In genomic region chr2:241842620-241843211, GRCh38 we compare ENCODE assay signal across 8 cellular contexts. TPM values are rescaled to one million over a fixed set of nuclear protein-coding genes. Genes with fewer than 3 reads are reported as not detected.
DNase-seq lines count a peak whose midpoint lies in the region; ATAC-seq and TF ChIP-seq lines count a peak whose summit lies in the region.

No MANE protein-coding gene starts in this region.

- no peak for TF ChIP-seq POLR2A in IMR-90 (IDR thresholded peaks at IDR 0.05; ENCODE audit: low read depth, low read length)
- TF ChIP-seq POLR2A in transverse colon (IDR thresholded peaks at IDR 0.05) = peak; percentile 40

- TF ChIP-seq RAD21 in IMR-90 (IDR thresholded peaks at IDR 0.05; ENCODE audit: low read length) = no peak

- H2BK5ac ChIP-seq in IMR-90 (ENCODE audit: low read depth, low read length, poor library complexity, severe bottlenecking) = no peak overlapping the region

- no peak overlapping the region for H3K4me2 ChIP-seq in IMR-90 (ENCODE audit: low read depth, low read length)

- no peak overlapping the region for H3K56ac ChIP-seq in IMR-90 (ENCODE audit: extremely low read depth, insufficient read depth, low read length)

- peak overlapping the region; percentile 77 for H3K27ac Mint-ChIP-seq in memory B cell

- CTCF ChIA-PET in IMR-90 (lab: Yijun Ruan, JAX) = no interaction called here
- CTCF ChIA-PET in HEK293T (lab: Yijun Ruan, JAX) = no interaction called here

- no peak for ATAC-seq in IMR-90 (ENCODE audit: low read depth)
- ATAC-seq in memory B cell (ENCODE audit: low read depth) = peak; percentile 50
- no peak for ATAC-seq in HG02763 (IDR thresholded peaks at IDR 0.05; ENCODE audit: unreplicated experiment)

- dilution Hi-C loops in IMR-90 (cut with HindIII; ENCODE audit: low sequenced_read_pairs, unreplicated experiment) = no loop called here

- no peak overlapping the region for H3K4ac ChIP-seq in IMR-90 (ENCODE audit: low read depth, low read length)

- no peak overlapping the region for H2AFZ ChIP-seq in IMR-90 (replicated peaks; ENCODE audit: low read length, poor library complexity)

- peaks cover 20% of the 10 kb centered on the region for H3K4me1 Mint-ChIP-seq in memory B cell

- TF ChIP-seq EP300 in transverse colon (IDR thresholded peaks at IDR 0.05; ENCODE audit: low read depth) = peak; percentile 53

- H3K36me3 Mint-ChIP-seq in memory B cell = no peaks in the 10 kb centered on the region

- in situ Hi-C loops in IMR-90 (cut with MboI; ENCODE audit: low sequenced_read_pairs) = no loop called here
- in situ Hi-C loops in transverse colon (cut with MboI; ENCODE audit: low pct_ligation_motif_present in 1 of 4, low pct_unique_long_range_greater_than_20kb in 1 of 4, low sequenced_read_pairs in 3 of 4) = no loop called here

- no peaks in the 10 kb centered on the region for H3K9me1 ChIP-seq in IMR-90 (ENCODE audit: insufficient read depth, low read length)

- intact Hi-C loops in IMR-90 (cut with micrococcal nuclease) = no loop called here
- intact Hi-C loops in transverse colon (cut with DNase I; ENCODE audit: low total_unique reads) = no loop called here

- H3K4me3 Mint-ChIP-seq in memory B cell = peak overlapping the region; percentile 80

- no peak for TF ChIP-seq CTCF in GM12875 (IDR thresholded peaks at IDR 0.05; ENCODE audit: borderline replicate concordance, insufficient read depth, low read depth, low read length)
- no peak for TF ChIP-seq CTCF in IMR-90 (conservative IDR thresholded peaks at IDR 0.05; ENCODE audit: low read depth, low read length)
- TF ChIP-seq CTCF in transverse colon (IDR thresholded peaks at IDR 0.05) = no peak

- DNase-seq in IMR-90 (no peak), activated gamma-delta T cell treated with Interleukin-2 at 50 U/mL for 16 hours (peak; percentile 48), memory B cell (ENCODE audit: low spot score in 2 of 2) (peak in 1 of 2 donors; percentile 46), transverse colon (peak; percentile 65), globus pallidus (ENCODE audit: low spot score) (no peak), HEK293T (ENCODE audit: extremely low spot score) (no peak)

- no peak overlapping the region for H3K23ac ChIP-seq in IMR-90 (ENCODE audit: low read depth, low read length)

- H3K4me3 ChIP-seq in GM12875 (ENCODE audit: low read depth, low read length) = peak overlapping the region; percentile 42
- H3K4me3 ChIP-seq in IMR-90 (ENCODE audit: insufficient read depth, low read depth, low read length) = no peak overlapping the region
- H3K4me3 ChIP-seq in transverse colon = peak overlapping the region in 2 of 4 donors; percentile 5 to 48

- H3K4me1 ChIP-seq in IMR-90 (ENCODE audit: control insufficient read depth, insufficient read depth, low read length) (no peaks in the 10 kb centered on the region), transverse colon (peaks cover 0 to 20% (median 13%) of the 10 kb centered on the region in 4 donors)

- H2BK15ac ChIP-seq in IMR-90 (ENCODE audit: low read depth, low read length) = no peak overlapping the region

- H2BK20ac ChIP-seq in IMR-90 (ENCODE audit: low read depth, low read length) = no peak overlapping the region

- WGBS in IMR-90 (ENCODE audit: extremely low coverage in 2 of 2, insufficient read length in 1 of 2), 2 experiments = 78% methylated on average over 7 of the region's 29 CpGs; no CpG with 5 or more reads in 1 of the 2 experiments
- WGBS in transverse colon (ENCODE audit: low coverage in 1 of 2), 2 donors = 53 to 81% methylated on average over 7 to 29 of the region's 29 CpGs

- peaks cover 17% of the 10 kb centered on the region for H3K27me3 ChIP-seq in IMR-90 (ENCODE audit: control insufficient read depth, insufficient read depth, low read length)
- peaks cover 11% of the 10 kb centered on the region for H3K27me3 ChIP-seq in transverse colon

- no peak overlapping the region for H3K27ac ChIP-seq in IMR-90 (ENCODE audit: insufficient read depth, low read length)
- H3K27ac ChIP-seq in transverse colon = peak overlapping the region; percentile 18 to 76 (median 54)

- H2BK120ac ChIP-seq in IMR-90 (ENCODE audit: low read depth, low read length) = no peak overlapping the region

- H3K14ac ChIP-seq in IMR-90 (replicated peaks; ENCODE audit: low read depth, low read length) = no peak overlapping the region

- H4K8ac ChIP-seq in IMR-90 (ENCODE audit: low read depth in 2 of 2, low read length in 2 of 2) = no peak overlapping the region

- H2AK5ac ChIP-seq in IMR-90 (ENCODE audit: low read depth, low read length) = no peak overlapping the region

- peak overlapping the region; percentile 55 for H2AK9ac ChIP-seq in IMR-90 (replicated peaks; ENCODE audit: low read depth, low read length, poor library complexity)

- H3K18ac ChIP-seq in IMR-90 (ENCODE audit: low read depth, low read length) = no peak overlapping the region

- H3K9ac ChIP-seq in IMR-90 (ENCODE audit: low read depth, low read length) = no peak overlapping the region

- no peaks in the 10 kb centered on the region for H3K36me3 ChIP-seq in IMR-90 (ENCODE audit: control insufficient read depth, insufficient read depth, low read length)
- H3K36me3 ChIP-seq in transverse colon = no peaks in the 10 kb centered on the region

- POLR2A ChIA-PET in IMR-90 (lab: Charles Lee; ENCODE audit: unreplicated experiment) = no interaction called here
- POLR2A ChIA-PET in HEK293T (lab: Yijun Ruan, JAX) = no interaction called here

- no peak overlapping the region for H4K5ac ChIP-seq in IMR-90 (ENCODE audit: low read depth, low read length)

- no TSS peak for BruUV-seq in IMR-90 (replicated peaks; lab: Mats Ljungman, UMichigan)

- H4K20me1 ChIP-seq in IMR-90 (ENCODE audit: insufficient read depth, low read length) = no peaks in the 10 kb centered on the region

- no peak overlapping the region for H4K91ac ChIP-seq in IMR-90 (ENCODE audit: insufficient read depth, low read depth, low read length)

- no peaks in the 10 kb centered on the region for H3K79me1 ChIP-seq in IMR-90 (ENCODE audit: low read depth in 1 of 2, low read length in 2 of 2)

- H3K9me3 Mint-ChIP-seq in memory B cell = no peaks in the 10 kb centered on the region

- H3K27me3 Mint-ChIP-seq in memory B cell = no peaks in the 10 kb centered on the region

- no peaks in the 10 kb centered on the region for H3K9me3 ChIP-seq in IMR-90 (ENCODE audit: control insufficient read depth, insufficient read depth, low read length)
- no peaks in the 10 kb centered on the region for H3K9me3 ChIP-seq in transverse colon

TF ChIP-seq in IMR-90, 13 proteins besides CTCF, POLR2A, EP300 and RAD21 (continues in another document):
- TF ChIP-seq SMC3 (IDR thresholded peaks at IDR 0.05; ENCODE audit: low read depth, low read length) (no peak), MAFK (IDR thresholded peaks at IDR 0.05; ENCODE audit: low read depth, low read length) (no peak), BHLHE40 (IDR thresholded peaks at IDR 0.05; ENCODE audit: low read depth, low read length) (no peak), RCOR1 (IDR thresholded peaks at IDR 0.05; ENCODE audit: insufficient replicate concordance, low read length) (no peak), ELK1 (IDR thresholded peaks at IDR 0.05; ENCODE audit: borderline replicate concordance, low read depth, low read length) (no peak), CHD1 (IDR thresholded peaks at IDR 0.05; ENCODE audit: low read depth, low read length) (no peak), MAZ (IDR thresholded peaks at IDR 0.05; ENCODE audit: borderline replicate concordance, low read depth, low read length) (no peak)

TF ChIP-seq in HEK293T, 16 proteins besides CTCF, POLR2A, EP300 and RAD21:
- TF ChIP-seq ELF4 (IDR thresholded peaks at IDR 0.05) (no peak), ARNT (IDR thresholded peaks at IDR 0.05) (no peak), SP1 (IDR thresholded peaks at IDR 0.05) (no peak), SUZ12 (IDR thresholded peaks at IDR 0.05) (no peak), FOXM1 (IDR thresholded peaks at IDR 0.05; ENCODE audit: borderline replicate concordance) (no peak), FOXA1 (IDR thresholded peaks at IDR 0.05) (no peak), FOXK2 (IDR thresholded peaks at IDR 0.05) (no peak), NFRKB (IDR thresholded peaks at IDR 0.05) (no peak), LEF1 (IDR thresholded peaks at IDR 0.05; ENCODE audit: borderline replicate concordance) (no peak), CTBP1 (IDR thresholded peaks at IDR 0.05; ENCODE audit: borderline replicate concordance) (no peak), HDGF (IDR thresholded peaks at IDR 0.05; ENCODE audit: borderline replicate concordance) (no peak), BHLHE40 (IDR thresholded peaks at IDR 0.05; ENCODE audit: borderline replicate concordance) (no peak), L3MBTL2 (conservative IDR thresholded peaks at IDR 0.05) (no peak), PKNOX1 (IDR thresholded peaks at IDR 0.05) (no peak), ZNF384 (IDR thresholded peaks at IDR 0.05) (no peak), TARDBP (IDR thresholded peaks at IDR 0.05) (no peak)

RNA-seq across cellular contexts. Expression of gene PDCD1, which starts 16.0 kb away (rescaled TPM):
- total RNA-seq in IMR-90 (2012; rRNA removed) (not detected in 2 replicates), transverse colon (under 1 TPM in 2 of 4 donors, not detected in 2; 0.55 to 0.64 TPM)
- polyA plus RNA-seq in IMR-90 (2012; rRNA removed) = not detected in 2 replicates
- polyA plus RNA-seq in IMR-90 (2012; cell fraction: cytosol; rRNA removed) = not detected in 2 replicates
- not detected in 2 replicates for polyA plus RNA-seq in IMR-90 (2012; cell fraction: nucleus; rRNA removed; ENCODE audit: low replicate concordance)

RNA-seq across cellular contexts. Expression of gene RTP5, which starts 26.8 kb away (rescaled TPM):
- not detected in 2 replicates for total RNA-seq in IMR-90 (2012; rRNA removed)
- polyA plus RNA-seq in IMR-90 (2012; rRNA removed) = not detected in 2 replicates
- not detected in 2 replicates for polyA plus RNA-seq in IMR-90 (2012; cell fraction: cytosol; rRNA removed)
- polyA plus RNA-seq in IMR-90 (2012; cell fraction: nucleus; rRNA removed; ENCODE audit: low replicate concordance) = not detected in 2 replicates
- total RNA-seq in transverse colon = under 1 TPM in 1 of 4 donors, not detected in 3; 0.16 TPM

RNA-seq across cellular contexts. Expression of gene NEU4, which starts 33.7 kb away (rescaled TPM):
- total RNA-seq in IMR-90 (2012; rRNA removed) (not detected in 2 replicates), transverse colon (100 to 1,000 TPM in 2 of 4 donors, 10 to 100 TPM in 2; 58.1 to 195 (median 93.9) TPM)
- polyA plus RNA-seq in IMR-90 (2012; rRNA removed) = not detected in 2 replicates
- polyA plus RNA-seq in IMR-90 (2012; cell fraction: cytosol; rRNA removed) = not detected in 2 replicates
- 0.07 TPM in 2 replicates for polyA plus RNA-seq in IMR-90 (2012; cell fraction: nucleus; rRNA removed; ENCODE audit: low replicate concordance)

Comparison
In these comparisons a context has a peak if more than half of its experiments do, and no peak if none do; other contexts are left out.
1. DNase-seq: peak in activated gamma-delta T cell treated with Interleukin-2 at 50 U/mL for 16 hours (single experiment) and transverse colon (single experiment); none in IMR-90 (single experiment), globus pallidus (single experiment) and HEK293T (single experiment).
2. RNA of gene NEU4, which starts 33.7 kb away (total RNA-seq): 58.1 to 195 TPM in transverse colon; not detected in IMR-90; every median in the first group is over 10 times any median in the second.